In the genomic region with DNA sequence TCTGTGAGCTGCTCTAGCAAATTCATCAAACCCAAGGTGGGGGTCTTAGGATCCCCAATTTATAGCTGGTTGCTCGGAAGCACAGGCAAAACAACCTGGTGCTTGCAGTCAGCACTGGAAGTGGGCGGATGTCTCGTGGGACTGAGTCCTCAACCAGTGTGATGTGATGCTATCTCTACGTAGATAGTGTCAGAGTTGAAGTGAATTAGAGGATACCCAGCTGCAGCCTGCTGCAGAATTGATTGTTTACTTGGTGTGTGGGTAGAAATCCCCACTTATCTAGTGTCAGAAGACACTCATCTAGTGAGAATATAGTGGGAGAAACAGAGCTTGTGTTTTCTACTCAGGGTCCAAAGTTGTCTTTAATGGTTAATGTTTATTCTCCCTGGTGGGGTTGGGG, we compare ENCODE assay signal across 32 cellular contexts.
"Had no signal": no experiment of that assay in that cellular context is flagged by ENCODE, and none has a peak within 500 bp of the region (broad histone marks: within the 10 kb centered on the region; RNA-seq: fewer than 3 reads in every experiment).

No MANE protein-coding gene starts in this region.

- H3K36me3 Mint-ChIP-seq: activated naive CD4-positive, alpha-beta T cell treated with anti-CD3 and anti-CD28 coated beads, Interleukin-2, amount 10 ng/mL, durations not matched to agents 7 days and 5 days had no signal

- ATAC-seq: activated T-cell treated with anti-CD3 and anti-CD28 coated beads, Interleukin-2, amount 50 U/mL, for 72 hours; esophagus mucosa; heart left ventricle; T-helper 17 cell had no signal

- DNase-seq: activated CD4-positive, alpha-beta memory T cell treated with anti-CD3 and anti-CD28 coated beads, Interleukin-2, amount 10 ng/mL, durations not matched to agents 7 days and 5 days; activated CD4-positive, alpha-beta T cell treated with anti-CD3 and anti-CD28 coated beads for 1 hour; activated CD4-positive, alpha-beta T cell treated with anti-CD3 and anti-CD28 coated beads for 4 hours; activated CD4-positive, alpha-beta T cell treated with anti-CD3 and anti-CD28 coated beads, Interleukin-2, amount 10 ng/mL, durations not matched to agents 7 days and 5 days; activated CD4-positive, alpha-beta T cell treated with anti-CD3 and anti-CD28 coated beads, Interleukin-2, amount 50 U/mL, for 4 hours; activated CD4-positive, CD25-positive, alpha-beta regulatory T cell; activated CD8-positive, alpha-beta memory T cell treated with anti-CD3 and anti-CD28 coated beads, Interleukin-2, amount 50 U/mL, for 48 hours; activated gamma-delta T cell; activated naive CD4-positive, alpha-beta T cell; activated naive CD4-positive, alpha-beta T cell treated with anti-CD3 and anti-CD28 coated beads, Interleukin-2, amount 10 ng/mL, durations not matched to agents 7 days and 5 days; activated T-cell treated with anti-CD3 and anti-CD28 coated beads for 4 hours; activated T-cell treated with anti-CD3 and anti-CD28 coated beads, Interleukin-2, amount 50 U/mL, for 24 hours; activated T-cell treated with anti-CD3 and anti-CD28 coated beads, Interleukin-2, amount 50 U/mL, for 72 hours; amniotic stem cell; anterior cingulate cortex; brain microvascular endothelial cell; dorsolateral prefrontal cortex; effector memory CD4-positive, alpha-beta T cell; endodermal cell; foreskin fibroblast; heart left ventricle; T-helper 1 cell; T-helper 17 cell; T1000 had no signal

- H3K36me3 ChIP-seq: brain microvascular endothelial cell, heart left ventricle had no signal

- H3K9me3 ChIP-seq: heart left ventricle had no signal

- H3K27me3 ChIP-seq: brain microvascular endothelial cell had no signal

- FAIRE-seq: astrocyte, frontal cortex had no signal

- H3K27ac ChIP-seq: brain microvascular endothelial cell, coronary artery, dorsolateral prefrontal cortex, heart left ventricle had no signal

- H3K9me3 Mint-ChIP-seq: activated CD4-positive, alpha-beta memory T cell treated with anti-CD3 and anti-CD28 coated beads, Interleukin-2, amount 10 ng/mL, durations not matched to agents 7 days and 5 days; activated CD4-positive, alpha-beta T cell treated with anti-CD3 and anti-CD28 coated beads, Interleukin-2, amount 10 ng/mL, durations not matched to agents 7 days and 5 days; activated naive CD4-positive, alpha-beta T cell treated with anti-CD3 and anti-CD28 coated beads, Interleukin-2, amount 10 ng/mL, durations not matched to agents 7 days and 5 days; activated T-cell treated with anti-CD3 and anti-CD28 coated beads, Interleukin-2, amount 50 U/mL, for 24 hours; activated T-cell treated with anti-CD3 and anti-CD28 coated beads, Interleukin-2, amount 50 U/mL, for 72 hours; central memory CD8-positive, alpha-beta T cell; dendritic cell treated with granulocyte-macrophage colony-stimulating factor and Interleukin-4, amounts not matched to agents 40 ng/mL and 50 ng/mL, for 4 days; endodermal cell; T-helper 2 cell treated with Interferon-gamma antibody and Interleukin-4, amounts not matched to agents 5 μg/mL and 100 μg/mL, for 36 hours had no signal

- H3K4me1 ChIP-seq: heart left ventricle had no signal

- H3K27ac Mint-ChIP-seq: activated CD4-positive, alpha-beta memory T cell treated with anti-CD3 and anti-CD28 coated beads, Interleukin-2, amount 10 ng/mL, durations not matched to agents 7 days and 5 days; activated CD4-positive, alpha-beta T cell treated with anti-CD3 and anti-CD28 coated beads, Interleukin-2, amount 10 ng/mL, durations not matched to agents 7 days and 5 days; activated naive CD4-positive, alpha-beta T cell treated with anti-CD3 and anti-CD28 coated beads, Interleukin-2, amount 10 ng/mL, durations not matched to agents 7 days and 5 days; activated naive CD8-positive, alpha-beta T cell; activated T-cell treated with anti-CD3 and anti-CD28 coated beads, Interleukin-2, amount 50 U/mL, for 24 hours; activated T-cell treated with anti-CD3 and anti-CD28 coated beads, Interleukin-2, amount 50 U/mL, for 72 hours; dendritic cell treated with granulocyte-macrophage colony-stimulating factor and Interleukin-4, amounts not matched to agents 40 ng/mL and 50 ng/mL, for 4 days; endodermal cell; T-helper 17 cell; T-helper 2 cell treated with Interferon-gamma antibody and Interleukin-4, amounts not matched to agents 5 μg/mL and 100 μg/mL, for 36 hours had no signal

- H3K4me3 ChIP-seq: coronary artery, dorsolateral prefrontal cortex, heart left ventricle had no signal
